ENCODE assay signal across 1 cellular context in genomic region chr4:185276036-185276435, GRCh38.
TF ChIP-seq lines count a peak whose summit lies in the region.

No MANE protein-coding gene starts in this region.

TF ChIP-seq in SK-N-SH, 30 proteins besides CTCF, POLR2A, EP300 and RAD21 (continued from another document):
- TF ChIP-seq REST (IDR thresholded peaks at IDR 0.05; ENCODE audit: low read depth, low read length), result no peak
- no peak for TF ChIP-seq RXRA (IDR thresholded peaks at IDR 0.05; ENCODE audit: borderline replicate concordance, low read depth)
- no peak for TF ChIP-seq MAX (IDR thresholded peaks at IDR 0.05; ENCODE audit: low read depth)
- TF ChIP-seq CHD2 (IDR thresholded peaks at IDR 0.05; ENCODE audit: low read length, partially characterized antibody), result no peak
- TF ChIP-seq POLR2AphosphoS5 (IDR thresholded peaks at IDR 0.05; ENCODE audit: low read depth, low read length), result no peak
- TF ChIP-seq TEAD4 (IDR thresholded peaks at IDR 0.05; ENCODE audit: borderline replicate concordance, insufficient read depth), result no peak
- TF ChIP-seq NFIC (IDR thresholded peaks at IDR 0.05; ENCODE audit: borderline replicate concordance), result no peak
- no peak for TF ChIP-seq GABPA (IDR thresholded peaks at IDR 0.05; ENCODE audit: low read depth)
- no peak for TF ChIP-seq RCOR1 (IDR thresholded peaks at IDR 0.05; ENCODE audit: low read length)
- no peak for TF ChIP-seq RFX5 (IDR thresholded peaks at IDR 0.05; ENCODE audit: low read length)
- TF ChIP-seq FOSL2 (IDR thresholded peaks at IDR 0.05; ENCODE audit: borderline replicate concordance, low read depth), result peak; percentile 68; the same call in 1 of the 2 replicates
- TF ChIP-seq MXI1 (IDR thresholded peaks at IDR 0.05; ENCODE audit: low read depth, low read length), result no peak
- TF ChIP-seq GATA2 (CRISPR knock-in tag; IDR thresholded peaks at IDR 0.05), result no peak
- TF ChIP-seq SIN3A (IDR thresholded peaks at IDR 0.05; ENCODE audit: borderline replicate concordance, low read depth, low read length), result no peak
- TF ChIP-seq MEF2A (IDR thresholded peaks at IDR 0.05; ENCODE audit: borderline replicate concordance, low read depth), result no peak
- peak; percentile 39 for TF ChIP-seq JUND (IDR thresholded peaks at IDR 0.05)
- TF ChIP-seq TAF1 (IDR thresholded peaks at IDR 0.05; ENCODE audit: borderline replicate concordance, low read depth, low read length), result no peak
- no peak for TF ChIP-seq FOXM1 (IDR thresholded peaks at IDR 0.05; ENCODE audit: low read depth)
- no peak for TF ChIP-seq FOXJ3 (CRISPR knock-in tag; IDR thresholded peaks at IDR 0.05)
- TF ChIP-seq USF2 (IDR thresholded peaks at IDR 0.05; ENCODE audit: borderline replicate concordance, low read depth, low read length), result no peak
- TF ChIP-seq NRF1 (IDR thresholded peaks at IDR 0.05; ENCODE audit: low read depth, low read length), result no peak
- TF ChIP-seq YY1 (IDR thresholded peaks at IDR 0.05; ENCODE audit: low read depth), result no peak
- TF ChIP-seq EZH2phosphoT487 (IDR thresholded peaks at IDR 0.05; ENCODE audit: borderline replicate concordance, low read depth), result no peak
- no peak for TF ChIP-seq IRF3 (IDR thresholded peaks at IDR 0.05; ENCODE audit: low read depth, low read length)
- TF ChIP-seq ELF1 (IDR thresholded peaks at IDR 0.05), result no peak
- TF ChIP-seq PBX3 (IDR thresholded peaks at IDR 0.05), result peak; percentile 27; the same call in 1 of the 2 replicates
